Comparison of ENCODE assay signal across 12 cellular contexts in genomic region chr16:30700491-30700890, GRCh38. TPM values are rescaled to one million over a fixed set of nuclear protein-coding genes. Genes with fewer than 3 reads are reported as not detected.
DNase-seq lines count a peak whose midpoint lies in the region; ATAC-seq, FAIRE-seq and TF ChIP-seq lines count a peak whose summit lies in the region.
"Had no signal": no experiment of that assay in that cellular context is flagged by ENCODE, and none has a peak within 500 bp of the region (broad histone marks: within the 10 kb centered on the region; RNA-seq: fewer than 3 reads in every experiment).

No MANE protein-coding gene starts in this region.

- H3K27ac Mint-ChIP-seq in activated CD4-positive, alpha-beta T cell treated with anti-CD3 and anti-CD28 coated beads for 36 hours = peak overlapping the region; percentile 42

- no TSS peak for BruUV-seq in endothelial cell of umbilical vein (replicated peaks; lab: Mats Ljungman, UMichigan)

- CTCF ChIA-PET in activated CD4-positive, alpha-beta T cell treated with anti-CD3 and anti-CD28 coated beads for 36 hours (lab: Charles Lee) = no interaction called here
- CTCF ChIA-PET in endothelial cell of umbilical vein (lab: Charles Lee) = no interaction called here

- TF ChIP-seq EP300 in sigmoid colon (IDR thresholded peaks at IDR 0.05) = no peak

- no peak for DNase-seq in activated CD4-positive, alpha-beta T cell treated with anti-CD3 and anti-CD28 coated beads for 36 hours
- DNase-seq in activated CD4-positive, alpha-beta T cell treated with anti-CD3 and anti-CD28 coated beads, Interleukin-2, amount 50 U/mL, for 48 hours = no peak
- DNase-seq in endothelial cell of umbilical vein (ENCODE audit: low read depth, low spot score) (no peak), NCI-H2029 treated with DMSO at 0.1 percent for 48 hours (lab: John Stamatoyannopoulos, UW) (no peak), sigmoid colon (no peak), NCI-H2029 (lab: John Stamatoyannopoulos, UW) (no peak)
- DNase-seq: body of pancreas, NCI-H1105 treated with DMSO at 0.1 percent for 48 hours, testis had no signal

- H3K27me3 ChIP-seq in OCI-LY1 (ENCODE audit: insufficient read depth, low read length) (no peaks in the 10 kb centered on the region), endothelial cell of umbilical vein (ENCODE audit: control insufficient read depth in 2 of 2, insufficient read depth in 2 of 2, low read length in 2 of 2) (no peaks in the 10 kb centered on the region), parathyroid adenoma (ENCODE audit: control insufficient read depth, insufficient read depth, low read length) (no peaks in the 10 kb centered on the region), sigmoid colon (no peaks in the 10 kb centered on the region)
- H3K27me3 ChIP-seq: body of pancreas, testis had no signal

- H3K36me3 ChIP-seq in OCI-LY1 (ENCODE audit: insufficient read depth, low read length) (peaks cover 49% of the 10 kb centered on the region), endothelial cell of umbilical vein (ENCODE audit: control insufficient read depth in 2 of 2, extremely low read depth in 1 of 2, insufficient read depth in 2 of 2, low read length in 2 of 2) (peaks cover 17 to 30% of the 10 kb centered on the region in 2 experiments), parathyroid adenoma (ENCODE audit: control insufficient read depth, insufficient read depth, low read length) (no peaks in the 10 kb centered on the region), sigmoid colon (peaks cover 35 to 54% (median 50%) of the 10 kb centered on the region in 4 donors)

- H3K4me3 Mint-ChIP-seq in activated CD4-positive, alpha-beta T cell treated with anti-CD3 and anti-CD28 coated beads for 36 hours = peak overlapping the region; percentile 96

- intact Hi-C loops in activated CD4-positive, alpha-beta T cell treated with anti-CD3 and anti-CD28 coated beads for 36 hours (cut with DNase I, micrococcal nuclease) = no loop called here
- intact Hi-C loops in endothelial cell of umbilical vein (cut with micrococcal nuclease) (no loop called here), sigmoid colon (cut with DNase I) (loop anchor here (2.0 kb wide), 1 partner anchor 18 kb away; no protein-coding TSS in a partner anchor)

- no peaks in the 10 kb centered on the region for H3K27me3 Mint-ChIP-seq in activated CD4-positive, alpha-beta T cell treated with anti-CD3 and anti-CD28 coated beads for 36 hours

- H3K9me1 ChIP-seq in endothelial cell of umbilical vein (replicated peaks; ENCODE audit: control insufficient read depth, extremely low read depth, insufficient read depth, low read length) = no peaks in the 10 kb centered on the region

- dilution Hi-C loops in endothelial cell of umbilical vein (cut with MboI; ENCODE audit: extremely low pct_ligation_motif_present, low sequenced_read_pairs) = no loop called here

- TF ChIP-seq CTCF in OCI-LY1 (IDR thresholded peaks at IDR 0.05; ENCODE audit: low read length) (no peak), endothelial cell of umbilical vein (IDR thresholded peaks at IDR 0.05; ENCODE audit: extremely low read depth in 1 of 2, insufficient read depth in 1 of 2, low read depth in 1 of 2, low read length in 2 of 2) (no peak), parathyroid adenoma (IDR thresholded peaks at IDR 0.05) (no peak), sigmoid colon (IDR thresholded peaks at IDR 0.05) (no peak)

- H4K20me1 ChIP-seq in OCI-LY1 (ENCODE audit: insufficient read depth, low read length) = no peaks in the 10 kb centered on the region
- H4K20me1 ChIP-seq in endothelial cell of umbilical vein (replicated peaks; ENCODE audit: control insufficient read depth, extremely low read depth, insufficient read depth, low read length) = peaks cover 3% of the 10 kb centered on the region

- H3K9me2 ChIP-seq in OCI-LY1 (ENCODE audit: low read depth, low read length) = no peaks in the 10 kb centered on the region

- H3K9me3 ChIP-seq in OCI-LY1 (ENCODE audit: low read length) (no peaks in the 10 kb centered on the region), endothelial cell of umbilical vein (replicated peaks; ENCODE audit: control insufficient read depth, insufficient read depth, low read length) (no peaks in the 10 kb centered on the region), parathyroid adenoma (ENCODE audit: control insufficient read depth, low read length) (no peaks in the 10 kb centered on the region), sigmoid colon (no peaks in the 10 kb centered on the region)
- H3K9me3 ChIP-seq: body of pancreas, testis had no signal

- H3K4me3 ChIP-seq in OCI-LY1 (ENCODE audit: low read depth, low read length, poor library complexity, severe bottlenecking) = peak overlapping the region; percentile 74
- no peak overlapping the region for H3K4me3 ChIP-seq in endothelial cell of umbilical vein (replicated peaks in 1 of 3; ENCODE audit: insufficient read depth in 1 of 3, low read depth in 1 of 3, low read length in 3 of 3)
- H3K4me3 ChIP-seq in parathyroid adenoma (ENCODE audit: low read depth, low read length) = no peak overlapping the region
- H3K4me3 ChIP-seq in sigmoid colon = no peak overlapping the region
- H3K4me3 ChIP-seq: body of pancreas had no signal

- H3K36me3 Mint-ChIP-seq in activated CD4-positive, alpha-beta T cell treated with anti-CD3 and anti-CD28 coated beads for 36 hours (ENCODE audit: low read depth) = peaks cover 44% of the 10 kb centered on the region

- TF ChIP-seq POLR2A in endothelial cell of umbilical vein (IDR thresholded peaks at IDR 0.05; ENCODE audit: low read depth, low read length) = no peak
- no peak for TF ChIP-seq POLR2A in sigmoid colon (IDR thresholded peaks at IDR 0.05)

- H3K9ac ChIP-seq in OCI-LY1 (ENCODE audit: low read length) = no peak overlapping the region
- no peak overlapping the region for H3K9ac ChIP-seq in endothelial cell of umbilical vein (replicated peaks; ENCODE audit: extremely low read depth, insufficient read depth, low read length)
- no peak overlapping the region for H3K9ac ChIP-seq in parathyroid adenoma

- ATAC-seq in activated CD4-positive, alpha-beta T cell treated with anti-CD3 and anti-CD28 coated beads for 36 hours = no peak
- ATAC-seq: body of pancreas had no signal

- H3K79me2 ChIP-seq in OCI-LY1 (ENCODE audit: insufficient read depth, low read length) (peaks cover 23% of the 10 kb centered on the region), endothelial cell of umbilical vein (ENCODE audit: control insufficient read depth, insufficient read depth, low read length) (peaks cover 29% of the 10 kb centered on the region), parathyroid adenoma (peaks cover 36% of the 10 kb centered on the region)

- no peaks in the 10 kb centered on the region for H3K9me3 Mint-ChIP-seq in activated CD4-positive, alpha-beta T cell treated with anti-CD3 and anti-CD28 coated beads for 36 hours (ENCODE audit: low read depth)

- peak overlapping the region; percentile 88; the same call in 1 of the 2 replicates for H3K4me2 ChIP-seq in OCI-LY1 (ENCODE audit: low read length)
- peak overlapping the region; percentile 87 for H3K4me2 ChIP-seq in endothelial cell of umbilical vein (ENCODE audit: insufficient read depth, low read length)
- no peak overlapping the region for H3K4me2 ChIP-seq in parathyroid adenoma (ENCODE audit: low read length)

- FAIRE-seq in endothelial cell of umbilical vein (lab: Jason Lieb, UNC) = no peak
- FAIRE-seq: A204.1 had no signal

- H3K27ac ChIP-seq in OCI-LY1 (ENCODE audit: low read depth, low read length, poor library complexity, severe bottlenecking) = no peak overlapping the region
- no peak overlapping the region for H3K27ac ChIP-seq in endothelial cell of umbilical vein (ENCODE audit: insufficient read depth, low read depth, low read length)
- H3K27ac ChIP-seq in parathyroid adenoma = peak overlapping the region; percentile 99
- no peak overlapping the region for H3K27ac ChIP-seq in sigmoid colon
- H3K27ac ChIP-seq: testis had no signal

- H2AFZ ChIP-seq in OCI-LY1 (ENCODE audit: low read length) (no peak overlapping the region), endothelial cell of umbilical vein (ENCODE audit: low read depth, low read length) (no peak overlapping the region), parathyroid adenoma (no peak overlapping the region)

- POLR2A ChIA-PET in activated CD4-positive, alpha-beta T cell treated with anti-CD3 and anti-CD28 coated beads for 36 hours (lab: Charles Lee) = interaction anchor here (0.6 kb wide), 1 partner anchor 323 kb away, joined by 4 read pairs; no protein-coding TSS in a partner anchor
- POLR2A ChIA-PET in endothelial cell of umbilical vein (lab: Charles Lee) = interaction anchor here (0.6 to 0.7 kb wide), 2 partner anchors 11 to 27 kb away, joined by 3 to 4 read pairs; no protein-coding TSS in a partner anchor

- no peaks in the 10 kb centered on the region for H3F3A ChIP-seq in OCI-LY1 (ENCODE audit: insufficient read depth, low read length)

- peaks cover 19% of the 10 kb centered on the region for H3K4me1 ChIP-seq in OCI-LY1 (ENCODE audit: insufficient read depth, low read length, severe bottlenecking)
- peaks cover 21% of the 10 kb centered on the region for H3K4me1 ChIP-seq in endothelial cell of umbilical vein (ENCODE audit: control insufficient read depth, extremely low read depth, insufficient read depth, low read length)
- peaks cover 10% of the 10 kb centered on the region for H3K4me1 ChIP-seq in parathyroid adenoma
- peaks cover 0 to 26% (median 20%) of the 10 kb centered on the region in 4 donors for H3K4me1 ChIP-seq in sigmoid colon

- H3K4me1 Mint-ChIP-seq in activated CD4-positive, alpha-beta T cell treated with anti-CD3 and anti-CD28 coated beads for 36 hours = peaks cover 24% of the 10 kb centered on the region

- WGBS in sigmoid colon, 2 donors = 81 to 85% methylated on average over 9 of the region's 9 CpGs

RNA-seq across cellular contexts. Expression of gene SRCAP, which starts 1.5 kb away (rescaled TPM):
- 10 to 100 TPM; 58.7 to 69.5 TPM for total RNA-seq in activated CD4-positive, alpha-beta T cell treated with anti-CD3 and anti-CD28 coated beads for 36 hours
- 67.6 and 77.7 TPM in 2 replicates for total RNA-seq in endothelial cell of umbilical vein
- 9.7 and 11.0 TPM in 2 replicates for polyA plus RNA-seq in endothelial cell of umbilical vein
- polyA plus RNA-seq in endothelial cell of umbilical vein (2011; cell fraction: cytosol; rRNA removed) = 7.7 and 9.5 TPM in 2 replicates
- 34.9 and 36.1 TPM in 2 replicates for polyA plus RNA-seq in endothelial cell of umbilical vein (2011; cell fraction: nucleus; rRNA removed)
- 29.3 and 29.7 TPM in 2 replicates for polyA plus RNA-seq in endothelial cell of umbilical vein (2012)
- polyA minus RNA-seq in endothelial cell of umbilical vein = 29.7 and 34.1 TPM in 2 replicates
- 25.6 TPM for polyA minus RNA-seq in endothelial cell of umbilical vein (2011; cell fraction: cytosol; rRNA and poly(A)+ RNA removed)
- 29.2 and 36.0 TPM in 2 replicates for polyA minus RNA-seq in endothelial cell of umbilical vein (2011; cell fraction: nucleus; rRNA and poly(A)+ RNA removed)
- total RNA-seq in sigmoid colon = 10 to 100 TPM; 13.2 to 39.1 (median 23.4) TPM
- polyA plus RNA-seq in sigmoid colon = 10 to 100 TPM in 1 of 3 donors, 1 to 10 TPM in 2; 2.4 to 37.3 (median 9.0) TPM

RNA-seq across cellular contexts. Expression of gene FBRS, which starts 42.3 kb away (rescaled TPM):
- 100 to 1,000 TPM in 1 of 2 experiments, 10 to 100 TPM in 1; 84.7 to 111 TPM for total RNA-seq in activated CD4-positive, alpha-beta T cell treated with anti-CD3 and anti-CD28 coated beads for 36 hours
- total RNA-seq in endothelial cell of umbilical vein (68.6 and 72.5 TPM in 2 replicates), sigmoid colon (10 to 100 TPM; 12.5 to 29.6 (median 22.7) TPM)
- polyA plus RNA-seq in endothelial cell of umbilical vein (15.5 and 16.3 TPM in 2 replicates), sigmoid colon (10 to 100 TPM; 26.4 to 61.6 (median 30.0) TPM)
- polyA plus RNA-seq in endothelial cell of umbilical vein (2011; cell fraction: cytosol; rRNA removed) = 10.5 and 15.8 TPM in 2 replicates
- 82.0 and 92.7 TPM in 2 replicates for polyA plus RNA-seq in endothelial cell of umbilical vein (2011; cell fraction: nucleus; rRNA removed)
- polyA plus RNA-seq in endothelial cell of umbilical vein (2012) = 36.2 and 41.9 TPM in 2 replicates
- 18.8 and 20.0 TPM in 2 replicates for polyA minus RNA-seq in endothelial cell of umbilical vein
- 9.9 TPM for polyA minus RNA-seq in endothelial cell of umbilical vein (2011; cell fraction: cytosol; rRNA and poly(A)+ RNA removed)
- 49.9 and 53.2 TPM in 2 replicates for polyA minus RNA-seq in endothelial cell of umbilical vein (2011; cell fraction: nucleus; rRNA and poly(A)+ RNA removed)

RNA-seq across cellular contexts. Expression of gene PHKG2, which starts 47.7 kb away (rescaled TPM):
- total RNA-seq in activated CD4-positive, alpha-beta T cell treated with anti-CD3 and anti-CD28 coated beads for 36 hours = 10 to 100 TPM; 21.8 to 26.0 TPM
- total RNA-seq in endothelial cell of umbilical vein (33.0 and 34.1 TPM in 2 replicates), sigmoid colon (10 to 100 TPM; 20.1 to 28.5 (median 23.7) TPM)
- polyA plus RNA-seq in endothelial cell of umbilical vein (48.8 and 55.4 TPM in 2 replicates), sigmoid colon (10 to 100 TPM; 19.2 to 45.0 (median 23.8) TPM)
- polyA plus RNA-seq in endothelial cell of umbilical vein (2011; cell fraction: cytosol; rRNA removed) = 24.1 and 26.9 TPM in 2 replicates
- polyA plus RNA-seq in endothelial cell of umbilical vein (2011; cell fraction: nucleus; rRNA removed) = 135 and 139 TPM in 2 replicates
- polyA plus RNA-seq in endothelial cell of umbilical vein (2012) = 22.1 and 27.3 TPM in 2 replicates
- polyA minus RNA-seq in endothelial cell of umbilical vein = 36.8 and 40.1 TPM in 2 replicates
- polyA minus RNA-seq in endothelial cell of umbilical vein (2011; cell fraction: cytosol; rRNA and poly(A)+ RNA removed) = 16.7 TPM
- 35.1 and 43.3 TPM in 2 replicates for polyA minus RNA-seq in endothelial cell of umbilical vein (2011; cell fraction: nucleus; rRNA and poly(A)+ RNA removed)

RNA-seq across cellular contexts. Expression of gene PRR14, which starts 49.7 kb away (rescaled TPM):
- total RNA-seq in activated CD4-positive, alpha-beta T cell treated with anti-CD3 and anti-CD28 coated beads for 36 hours = 10 to 100 TPM; 76.8 to 77.8 TPM
- total RNA-seq in endothelial cell of umbilical vein = 57.0 and 70.0 TPM in 2 replicates
- 17.0 and 20.5 TPM in 2 replicates for polyA plus RNA-seq in endothelial cell of umbilical vein
- 12.6 and 13.2 TPM in 2 replicates for polyA plus RNA-seq in endothelial cell of umbilical vein (2011; cell fraction: cytosol; rRNA removed)
- 41.9 and 49.5 TPM in 2 replicates for polyA plus RNA-seq in endothelial cell of umbilical vein (2011; cell fraction: nucleus; rRNA removed)
- polyA plus RNA-seq in endothelial cell of umbilical vein (2012) = 31.8 and 34.6 TPM in 2 replicates
- polyA minus RNA-seq in endothelial cell of umbilical vein = 5.3 and 6.1 TPM in 2 replicates
- polyA minus RNA-seq in endothelial cell of umbilical vein (2011; cell fraction: cytosol; rRNA and poly(A)+ RNA removed) = 10.3 TPM
- polyA minus RNA-seq in endothelial cell of umbilical vein (2011; cell fraction: nucleus; rRNA and poly(A)+ RNA removed) = 13.0 and 14.0 TPM in 2 replicates
- 10 to 100 TPM; 20.8 to 37.5 (median 29.4) TPM for total RNA-seq in sigmoid colon
- 10 to 100 TPM; 28.8 to 51.4 (median 38.4) TPM for polyA plus RNA-seq in sigmoid colon
